Comparison of ENCODE assay signal across 17 cellular contexts in the genomic region with DNA sequence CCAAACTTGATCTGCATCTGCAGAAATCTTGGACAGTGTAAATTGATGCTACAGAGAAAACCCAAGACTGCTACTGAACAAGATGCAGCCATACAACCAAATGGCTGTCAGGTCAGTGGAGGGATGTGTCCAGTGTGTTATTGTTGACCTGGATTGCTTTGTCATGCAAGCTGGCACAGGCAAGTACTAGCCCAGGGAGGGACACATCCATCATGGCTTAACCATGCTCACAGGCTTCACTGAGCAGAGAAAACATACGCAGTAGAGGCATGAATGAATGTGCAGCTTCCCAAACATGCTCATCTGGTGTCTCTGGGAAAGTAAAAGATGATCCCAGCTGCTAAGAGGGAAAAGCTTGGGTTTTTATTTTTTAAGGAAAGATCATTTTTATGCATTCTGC.
"Had no signal": no experiment of that assay in that cellular context is flagged by ENCODE, and none has a peak within 500 bp of the region (broad histone marks: within the 10 kb centered on the region; RNA-seq: fewer than 3 reads in every experiment).

No MANE protein-coding gene starts in this region.

- FAIRE-seq: endometrium had no signal

- DNase-seq: activated CD4-positive, alpha-beta T cell treated with anti-CD3 and anti-CD28 coated beads, Interleukin-2, amount 50 U/mL, for 1 hour; activated CD4-positive, CD25-positive, alpha-beta regulatory T cell treated with anti-CD3 and anti-CD28 coated beads, Interleukin-2, amount 50 U/mL, for 72 hours; activated CD8-positive, alpha-beta memory T cell treated with anti-CD3 and anti-CD28 coated beads, Interleukin-2, amount 50 U/mL, for 4 hours; activated naive CD4-positive, alpha-beta T cell treated with anti-CD3 and anti-CD28 coated beads, Interleukin-2, amount 10 ng/mL, durations not matched to agents 7 days and 5 days; activated naive CD8-positive, alpha-beta T cell treated with anti-CD3 and anti-CD28 coated beads, Interleukin-2, amount 50 U/mL, for 24 hours; activated T-cell treated with anti-CD3 and anti-CD28 coated beads, Interleukin-2, amount 50 U/mL, for 4 hours; aorta; erythroblast; gastrocnemius medialis; head of caudate nucleus; naive thymus-derived CD8-positive, alpha-beta T cell; sigmoid colon; spleen; stimulated activated naive B cell treated with anti-CD40 and anti-IgM and Interleukin-4, amounts not matched to agents 10 μg/mL and 1 μg/mL and 100 μg/mL, for 72 hours; thyroid gland; uterus had no signal

- ATAC-seq: activated naive CD8-positive, alpha-beta T cell treated with anti-CD3 and anti-CD28 coated beads, Interleukin-2, amount 50 U/mL, for 24 hours; activated T-cell treated with anti-CD3 and anti-CD28 coated beads, Interleukin-2, amount 50 U/mL, for 4 hours; gastrocnemius medialis; naive thymus-derived CD8-positive, alpha-beta T cell; stimulated activated naive B cell treated with anti-CD40 and anti-IgM and Interleukin-4, amounts not matched to agents 10 μg/mL and 1 μg/mL and 100 μg/mL, for 72 hours had no signal
